In genomic region chr17:8350339-8350738, GRCh38 we compare ENCODE assay signal across 26 cellular contexts.
"Had no signal": no experiment of that assay in that cellular context is flagged by ENCODE, and none has a peak within 500 bp of the region (broad histone marks: within the 10 kb centered on the region; RNA-seq: fewer than 3 reads in every experiment).

No MANE protein-coding gene starts in this region.

- DNase-seq: activated effector memory CD4-positive, alpha-beta T cell treated with anti-CD3 and anti-CD28 coated beads, Interleukin-2, amount 50 U/mL, for 16 hours; activated effector memory CD4-positive, alpha-beta T cell treated with Interleukin-2 at 50 U/mL for 16 hours; activated gamma-delta T cell; activated gamma-delta T cell treated with Interleukin-2 at 50 U/mL for 16 hours; activated naive CD4-positive, alpha-beta T cell; activated naive CD4-positive, alpha-beta T cell treated with anti-CD3 and anti-CD28 coated beads for 36 hours; activated naive CD4-positive, alpha-beta T cell treated with anti-CD3 and anti-CD28 coated beads, Interleukin-2, amount 10 ng/mL, durations not matched to agents 7 days and 5 days; activated naive CD4-positive, alpha-beta T cell treated with anti-CD3 and anti-CD28 coated beads, Interleukin-2, amount 50 U/mL, for 16 hours; activated naive CD4-positive, alpha-beta T cell treated with Interleukin-2 at 50 U/mL for 16 hours; activated naive CD8-positive, alpha-beta T cell treated with anti-CD3 and anti-CD28 coated beads for 36 hours; activated naive CD8-positive, alpha-beta T cell treated with anti-CD3 and anti-CD28 coated beads, Interleukin-2, amount 10 ng/mL, durations not matched to agents 7 days and 5 days; activated naive CD8-positive, alpha-beta T cell treated with anti-CD3 and anti-CD28 coated beads, Interleukin-2, amount 50 U/mL, for 24 hours; activated T-cell treated with anti-CD3 and anti-CD28 coated beads, Interleukin-2, amount 50 U/mL, for 24 hours; activated T-cell treated with anti-CD3 and anti-CD28 coated beads, Interleukin-2, amount 50 U/mL, for 4 hours; activated T-cell treated with anti-CD3 and anti-CD28 coated beads, Interleukin-2, amount 50 U/mL, for 48 hours; activated T-cell treated with anti-CD3 and anti-CD28 coated beads, Interleukin-2, amount 50 U/mL, for 72 hours; adrenal gland; amniotic stem cell; amygdala; anterior cingulate cortex; aorta; body of pancreas; brain microvascular endothelial cell; caudate nucleus; central memory CD4-positive, alpha-beta T cell; cerebellar nuclear complex had no signal
